ENCODE assay signal across 9 cellular contexts in the genomic region with DNA sequence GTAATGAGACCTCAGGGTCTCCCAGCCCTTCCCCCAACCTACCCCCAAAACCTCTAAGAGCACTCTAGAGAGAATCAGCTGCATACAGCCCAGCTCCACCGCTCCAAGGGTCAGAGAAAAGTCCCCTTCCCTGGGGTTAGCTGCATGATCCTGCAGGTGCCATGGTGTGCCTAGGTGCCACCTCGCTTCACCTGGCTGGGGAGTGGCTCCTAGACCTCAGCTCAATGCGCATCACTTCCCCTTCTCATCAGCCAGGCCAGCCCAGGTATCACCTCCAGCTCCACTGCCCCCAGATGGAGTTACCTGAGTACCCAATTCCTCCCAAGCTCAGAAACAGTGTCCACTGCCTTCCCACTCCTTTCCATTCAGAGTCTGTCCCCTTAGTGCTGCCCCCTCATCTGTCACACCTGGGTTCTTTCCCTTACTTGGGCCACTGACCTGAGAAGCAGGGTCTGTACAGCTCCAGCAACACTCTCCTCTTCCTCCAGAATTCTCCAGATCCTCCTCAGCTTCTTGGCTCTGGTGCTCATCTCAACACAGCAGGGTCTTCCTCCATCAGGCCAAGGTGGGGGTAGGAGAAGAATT. TPM values are rescaled to one million over a fixed set of nuclear protein-coding genes. Genes with fewer than 3 reads are reported as not detected.
A peak's percentile ranks its signal among the peaks of the same experiment; 100 is the strongest.
DNase-seq lines count a peak whose midpoint lies in the region; ATAC-seq and TF ChIP-seq lines count a peak whose summit lies in the region.
"Had no signal": no experiment of that assay in that cellular context is flagged by ENCODE, and none has a peak within 500 bp of the region (broad histone marks: within the 10 kb centered on the region; RNA-seq: fewer than 3 reads in every experiment).

No MANE protein-coding gene starts in this region.

- H3K36me3 ChIP-seq in heart right ventricle (no peaks in the 10 kb centered on the region), adipocyte (ENCODE audit: control insufficient read depth, insufficient read depth, low read length, severe bottlenecking) (no peaks in the 10 kb centered on the region), upper lobe of right lung (no peaks in the 10 kb centered on the region)

- DNase-seq in heart right ventricle (no peak), cardiac septum (ENCODE audit: low spot score) (no peak), adipocyte (ENCODE audit: low read depth) (no peak), naive B cell (no peak), upper lobe of right lung (no peak), erythroblast (lab: John Stamatoyannopoulos, UW) (no peak)
- DNase-seq in activated CD4-positive, CD25-positive, alpha-beta regulatory T cell (lab: John Stamatoyannopoulos, UW): no peak
- DNase-seq: Calu3 had no signal

- 96 to 97% methylated on average over 3 of the region's 3 CpGs for WGBS in heart right ventricle, 2 donors

- H3K27ac Mint-ChIP-seq in naive B cell: peak overlapping the region; percentile 100

- TF ChIP-seq POLR2A in erythroblast (IDR thresholded peaks at IDR 0.05; ENCODE audit: low read length): no peak

- TF ChIP-seq CTCF in heart right ventricle (IDR thresholded peaks at IDR 0.05): no peak
- TF ChIP-seq CTCF in upper lobe of right lung (IDR thresholded peaks at IDR 0.05): no peak

- no peaks in the 10 kb centered on the region for H3K27me3 ChIP-seq in heart right ventricle
- no peaks in the 10 kb centered on the region for H3K27me3 ChIP-seq in adipocyte (replicated peaks; ENCODE audit: control insufficient read depth, insufficient read depth, low read length)
- no peaks in the 10 kb centered on the region for H3K27me3 ChIP-seq in upper lobe of right lung

- peaks cover 28 to 48% (median 36%) of the 10 kb centered on the region in 3 donors for H3K4me1 Mint-ChIP-seq in naive B cell

- no peaks in the 10 kb centered on the region for H3K36me3 Mint-ChIP-seq in naive B cell

- H3K9me3 Mint-ChIP-seq in naive B cell: no peaks in the 10 kb centered on the region

- peak overlapping the region in 7 of 8 donors; percentile 53 to 100 (median 99) for H3K4me3 Mint-ChIP-seq in naive B cell

- H3K9me3 ChIP-seq in heart right ventricle: no peaks in the 10 kb centered on the region
- H3K9me3 ChIP-seq in adipocyte (ENCODE audit: control insufficient read depth, low read length): no peaks in the 10 kb centered on the region
- H3K9me3 ChIP-seq in upper lobe of right lung: no peaks in the 10 kb centered on the region

- intact Hi-C loops in heart right ventricle (cut with DNase I) (loop anchor here in 8 of 10 donors (1.0 to 10.0 kb wide), 6 partner anchors 65 to 208 kb away; no protein-coding TSS in a partner anchor), cardiac septum (cut with DNase I) (loop anchor here (1.0 kb wide), 1 partner anchor 69 kb away; no protein-coding TSS in a partner anchor), upper lobe of right lung (cut with DNase I) (loop anchor here (5.0 kb wide), 1 partner anchor 65 kb away; no protein-coding TSS in a partner anchor)

- ATAC-seq in heart right ventricle: no peak
- no peak for ATAC-seq in naive B cell (ENCODE audit: low read depth in 2 of 2)
- ATAC-seq in upper lobe of right lung: no peak
- ATAC-seq in GM19452 (IDR thresholded peaks at IDR 0.05; ENCODE audit: unreplicated experiment): no peak

- peak overlapping the region in 9 of 10 donors; percentile 83 to 96 (median 90) for H3K27ac ChIP-seq in heart right ventricle
- H3K27ac ChIP-seq in upper lobe of right lung: peak overlapping the region; percentile 87

- H3K4me3 ChIP-seq in heart right ventricle (no peak overlapping the region), adipocyte (ENCODE audit: low read length) (no peak overlapping the region), upper lobe of right lung (no peak overlapping the region)

- H3K9ac ChIP-seq in adipocyte (ENCODE audit: low read length): peak overlapping the region; percentile 86

- H3K4me1 ChIP-seq in heart right ventricle (peaks cover 7 to 49% (median 35%) of the 10 kb centered on the region in 9 donors), adipocyte (ENCODE audit: control insufficient read depth, insufficient read depth, low read length) (peaks cover 27% of the 10 kb centered on the region), upper lobe of right lung (peaks cover 35% of the 10 kb centered on the region)

- no peaks in the 10 kb centered on the region for H3K27me3 Mint-ChIP-seq in naive B cell

RNA-seq across cellular contexts. Expression of a gene that starts 1.3 kb away (rescaled TPM):
- total RNA-seq in heart right ventricle (10 to 100 TPM; 36.1 to 97.9 (median 51.3) TPM), cardiac septum (45.2 TPM), upper lobe of right lung (116 TPM)
- polyA plus RNA-seq in heart right ventricle (100 to 1,000 TPM in 1 of 2 donors, 10 to 100 TPM in 1; 40.8 to 291 TPM), naive B cell (ENCODE audit: low read depth in 6 of 6) (10 to 100 TPM; 24.3 to 39.2 (median 30.7) TPM)

RNA-seq across cellular contexts. Expression of a gene that starts 21.7 kb away (rescaled TPM):
- total RNA-seq in heart right ventricle (10 to 100 TPM in 7 of 10 donors, 1 to 10 TPM in 3; 8.0 to 23.9 (median 12.3) TPM), cardiac septum (21.4 TPM), upper lobe of right lung (77.5 TPM)
- polyA plus RNA-seq in heart right ventricle (10 to 100 TPM; 10.3 to 66.9 TPM), naive B cell (ENCODE audit: low read depth in 6 of 6) (10 to 100 TPM; 19.1 to 35.5 (median 21.3) TPM)

RNA-seq across cellular contexts. Expression of a gene that starts 40.3 kb away (rescaled TPM):
- 10 to 100 TPM; 30.4 to 68.3 (median 40.8) TPM for total RNA-seq in heart right ventricle
- 10 to 100 TPM; 35.8 to 58.7 TPM for polyA plus RNA-seq in heart right ventricle
- total RNA-seq in cardiac septum: 46.3 TPM
- 10 to 100 TPM in 5 of 6 donors, 1 to 10 TPM in 1; 3.3 to 30.2 (median 14.0) TPM for polyA plus RNA-seq in naive B cell (ENCODE audit: low read depth in 6 of 6)
- total RNA-seq in upper lobe of right lung: 226 TPM
